ENCODE assay signal across 11 cellular contexts in genomic region chr19:49515767-49516166, GRCh38. TPM values are rescaled to one million over a fixed set of nuclear protein-coding genes. Genes with fewer than 3 reads are reported as not detected.
A peak's percentile ranks its signal among the peaks of the same experiment; 100 is the strongest.
DNase-seq lines count a peak whose midpoint lies in the region; TF ChIP-seq lines count a peak whose summit lies in the region.
"Had no signal": no experiment of that assay in that cellular context is flagged by ENCODE, and none has a peak within 500 bp of the region (broad histone marks: within the 10 kb centered on the region; RNA-seq: fewer than 3 reads in every experiment).

No MANE protein-coding gene starts in this region.

- no peaks in the 10 kb centered on the region for H3K9me3 ChIP-seq in Caco-2
- H3K9me3 ChIP-seq in neutrophil = no peaks in the 10 kb centered on the region

- BruUV-seq in Caco-2 (replicated peaks; lab: Mats Ljungman, UMichigan) = no TSS peak

- H3K9me3 Mint-ChIP-seq in Caco-2 (ENCODE audit: unreplicated experiment) = no peaks in the 10 kb centered on the region

- peaks cover 24% of the 10 kb centered on the region for H3K4me1 Mint-ChIP-seq in Caco-2 (ENCODE audit: low read depth, unreplicated experiment)

- POLR2A ChIA-PET in Caco-2 (lab: Charles Lee) = no interaction called here

- TF ChIP-seq CTCF in Caco-2 (IDR thresholded peaks at IDR 0.05; ENCODE audit: insufficient read depth in 1 of 2, low read depth in 1 of 2, low read length in 1 of 2, severe bottlenecking in 1 of 2, unreplicated experiment in 1 of 2) (no peak), neutrophil (IDR thresholded peaks at IDR 0.05) (no peak)

- peak overlapping the region; percentile 17 for H3K4me3 Mint-ChIP-seq in Caco-2 (ENCODE audit: unreplicated experiment)

- peaks cover 18% of the 10 kb centered on the region for H3K4me1 ChIP-seq in Caco-2
- H3K4me1 ChIP-seq in neutrophil (ENCODE audit: control insufficient read depth in 1 of 2, insufficient read depth in 1 of 2, low read depth in 1 of 2, low read length in 1 of 2) = peaks cover 57 to 59% of the 10 kb centered on the region in 2 experiments

- DNase-seq in Caco-2 (no peak), SKM-1 treated with dmso at 0.1 percent for 144 hours (lab: John Stamatoyannopoulos, UW; ENCODE audit: unreplicated experiment) (peak; percentile 85), globus pallidus (ENCODE audit: low spot score) (peak; percentile 65), putamen (ENCODE audit: low spot score) (no peak), NCI-H187 (lab: John Stamatoyannopoulos, UW) (no peak)
- no peak for DNase-seq in effector CD4-positive, alpha-beta T cell
- DNase-seq in activated CD8-positive, alpha-beta memory T cell treated with anti-CD3 and anti-CD28 coated beads for 24 hours = no peak
- DNase-seq: activated gamma-delta T cell, Calu3, kidney glomerular epithelial cell had no signal

- peak overlapping the region; percentile 4 for H3K27ac Mint-ChIP-seq in Caco-2 (ENCODE audit: unreplicated experiment)

- H3K36me3 ChIP-seq in Caco-2 (ENCODE audit: control insufficient read depth, insufficient read depth, low read length) (peaks cover 4% of the 10 kb centered on the region; the same call in 1 of the 2 replicates), neutrophil (peaks cover 62% of the 10 kb centered on the region)

- no peak overlapping the region for H3K4me3 ChIP-seq in Caco-2 (ENCODE audit: low read depth, low read length)
- peak overlapping the region in 1 of 2 experiments; percentile 20 for H3K4me3 ChIP-seq in neutrophil (ENCODE audit: low read depth in 1 of 2, low read length in 1 of 2)

- CTCF ChIA-PET in Caco-2 (lab: Charles Lee) = interaction anchor here (0.7 to 3.8 kb wide), 2 partner anchors 31 to 168 kb away, joined by 3 to 35 read pairs; no protein-coding TSS in a partner anchor

- intact Hi-C loops in Caco-2 (cut with micrococcal nuclease; ENCODE audit: unreplicated experiment) = no loop called here

- H3K27ac ChIP-seq in neutrophil = peak overlapping the region; percentile 83

- no peaks in the 10 kb centered on the region for H3K27me3 Mint-ChIP-seq in Caco-2 (ENCODE audit: insufficient read depth, unreplicated experiment)

- peaks cover 34% of the 10 kb centered on the region for H3K36me3 Mint-ChIP-seq in Caco-2 (ENCODE audit: insufficient read depth, unreplicated experiment)

- H3K27me3 ChIP-seq in Caco-2 (replicated peaks; ENCODE audit: control insufficient read depth, insufficient read depth, low read length) (no peaks in the 10 kb centered on the region), neutrophil (no peaks in the 10 kb centered on the region)

RNA-seq across cellular contexts. Expression of gene FCGRT, which starts 3.3 kb away (rescaled TPM):
- 135 and 136 TPM in 2 replicates for total RNA-seq in Caco-2 (2022)

RNA-seq across cellular contexts. Expression of gene RCN3, which starts 12.0 kb away (rescaled TPM):
- total RNA-seq in Caco-2 (2022) = 6.6 and 7.0 TPM in 2 replicates

RNA-seq across cellular contexts. Expression of gene RPS11, which starts 19.5 kb away (rescaled TPM):
- total RNA-seq in Caco-2 (2022) = 2,065 and 2,191 TPM in 2 replicates

RNA-seq across cellular contexts. Expression of gene RPL13A, which starts 28.4 kb away (rescaled TPM):
- total RNA-seq in Caco-2 (2022) = 2,726 and 2,880 TPM in 2 replicates

RNA-seq across cellular contexts. Expression of gene FLT3LG, which starts 41.8 kb away (rescaled TPM):
- total RNA-seq in Caco-2 (2022) = 2.1 and 2.4 TPM in 2 replicates

Comparison
In these comparisons a context has a peak if more than half of its experiments do, and no peak if none do; other contexts are left out.
1. DNase-seq: peak in SKM-1 treated with dmso at 0.1 percent for 144 hours (single experiment) and globus pallidus (single experiment); none in Caco-2 (0 of 2), putamen (single experiment), NCI-H187 (0 of 2), effector CD4-positive, alpha-beta T cell (single experiment) and activated CD8-positive, alpha-beta memory T cell treated with anti-CD3 and anti-CD28 coated beads for 24 hours (single experiment).